8 cellular contexts compared by ENCODE assay signal in genomic region chr1:244651956-244652698, GRCh38. TPM values are rescaled to one million over a fixed set of nuclear protein-coding genes. Genes with fewer than 3 reads are reported as not detected.
DNase-seq lines count a peak whose midpoint lies in the region; ATAC-seq and TF ChIP-seq lines count a peak whose summit lies in the region.

No MANE protein-coding gene starts in this region.

- H3K9me3 ChIP-seq in SJCRH30 (replicated peaks), result no peaks in the 10 kb centered on the region
- H3K9me3 ChIP-seq in gastroesophageal sphincter, result no peaks in the 10 kb centered on the region

- H3K4me1 ChIP-seq in SJCRH30 (no peaks in the 10 kb centered on the region), gastroesophageal sphincter (peaks cover 0 to 39% (median 8%) of the 10 kb centered on the region in 3 donors)

- WGBS in gastroesophageal sphincter (ENCODE audit: low coverage in 1 of 2), 2 donors, result 37 to 54% methylated on average over 10 to 13 of the region's 18 CpGs

- no peak for TF ChIP-seq EP300 in gastroesophageal sphincter (IDR thresholded peaks at IDR 0.05)

- H3K36me3 ChIP-seq in SJCRH30, result peaks cover 4% of the 10 kb centered on the region; the same call in 1 of the 2 replicates
- peaks cover 0 to 4% of the 10 kb centered on the region in 2 donors for H3K36me3 ChIP-seq in gastroesophageal sphincter

- DNase-seq in GM12865 (ENCODE audit: low read depth), result peak; percentile 15
- DNase-seq in SJCRH30, result no peak
- DNase-seq in retina, result peak; percentile 11
- DNase-seq in NCI-H1092 (lab: John Stamatoyannopoulos, UW), result no peak
- no peak for DNase-seq in A172 (ENCODE audit: low spot score)
- DNase-seq in NCI-H82 (lab: John Stamatoyannopoulos, UW), result no peak

- peak overlapping the region; percentile 75; the same call in 1 of the 2 replicates for H3K27ac ChIP-seq in SJCRH30
- H3K27ac ChIP-seq in gastroesophageal sphincter, result peak overlapping the region in 3 of 4 donors; percentile 82 to 96 (median 95)

- ATAC-seq in gastroesophageal sphincter, result no peak
- no peak for ATAC-seq in HG03521 (IDR thresholded peaks at IDR 0.05; ENCODE audit: unreplicated experiment)

- no peaks in the 10 kb centered on the region for H3K27me3 ChIP-seq in SJCRH30
- H3K27me3 ChIP-seq in gastroesophageal sphincter, result no peaks in the 10 kb centered on the region

- peak overlapping the region; percentile 61 for H3K4me3 ChIP-seq in GM12865 (ENCODE audit: low read depth, low read length)
- peak overlapping the region; percentile 90 for H3K4me3 ChIP-seq in SJCRH30
- H3K4me3 ChIP-seq in gastroesophageal sphincter, result peak overlapping the region; percentile 54 to 83

- TF ChIP-seq POLR2A in gastroesophageal sphincter (IDR thresholded peaks at IDR 0.05), result no peak

- TF ChIP-seq CTCF in GM12865 (IDR thresholded peaks at IDR 0.05; ENCODE audit: insufficient read depth, low read depth, low read length, missing control alignments), result no peak
- no peak for TF ChIP-seq CTCF in gastroesophageal sphincter (IDR thresholded peaks at IDR 0.05)

RNA-seq across cellular contexts. Expression of gene DESI2, which starts 0.8 kb away (rescaled TPM):
- total RNA-seq in SJCRH30 (2014; rRNA removed; shearing (Covaris generic)), result 53.0 and 53.6 TPM in 2 replicates
- total RNA-seq in gastroesophageal sphincter, result 10 to 100 TPM; 38.5 to 56.3 (median 41.1) TPM
- total RNA-seq in A172 (2014; rRNA removed; shearing (Covaris generic)), result 109 and 133 TPM in 2 replicates

Comparison
In these comparisons a context has a peak if more than half of its experiments do, and no peak if none do; other contexts are left out.
1. DNase-seq: peak in GM12865 (single experiment) and retina (single experiment); none in SJCRH30 (0 of 2), NCI-H1092 (single experiment), A172 (single experiment) and NCI-H82 (single experiment).
2. Peak in every context shown above with its lines, with median percentiles within 50 percentile points of each other: H3K4me3 ChIP-seq.